In genomic region chr2:85602476-85603234, GRCh38 we compare ENCODE assay signal across 8 cellular contexts. TPM values are rescaled to one million over a fixed set of nuclear protein-coding genes. Genes with fewer than 3 reads are reported as not detected.
DNase-seq lines count a peak whose midpoint lies in the region; ATAC-seq and TF ChIP-seq lines count a peak whose summit lies in the region.

TSS of gene TMEM150A (minus strand) at chr2:85602698. CDS start at chr2:85601948, 750 bp downstream.

- no peaks in the 10 kb centered on the region; the same call in 1 of the 2 replicates for H3K4me1 ChIP-seq in OCI-LY3 (ENCODE audit: low read length)
- H3K4me1 ChIP-seq in mononuclear cell (ENCODE audit: insufficient read depth, low read length), result peaks cover 44% of the 10 kb centered on the region

- no peaks in the 10 kb centered on the region for H3K79me2 ChIP-seq in OCI-LY3 (ENCODE audit: low read length)

- peak; percentile 90 for ATAC-seq in GM19468 (IDR thresholded peaks at IDR 0.05; ENCODE audit: extremely low read depth, unreplicated experiment)

- no peaks in the 10 kb centered on the region for H4K20me1 ChIP-seq in OCI-LY3 (ENCODE audit: insufficient read depth, low read length)

- H3K9me3 ChIP-seq in OCI-LY3 (ENCODE audit: insufficient read depth, low read length) (no peaks in the 10 kb centered on the region), mononuclear cell (ENCODE audit: low read depth, low read length) (no peaks in the 10 kb centered on the region)

- H2AFZ ChIP-seq in OCI-LY3 (ENCODE audit: low read depth, low read length), result peak within 1 kb of the TSS; percentile 78; the same call in 1 of the 2 replicates

- H3K4me3 ChIP-seq in OCI-LY3 (ENCODE audit: low read length) (peak within 1 kb of the TSS; percentile 83), epithelial cell of esophagus (ENCODE audit: low read length) (peak within 1 kb of the TSS; percentile 73), mononuclear cell (ENCODE audit: low read length) (peak within 1 kb of the TSS; percentile 83)

- H3K27me3 ChIP-seq in OCI-LY3 (ENCODE audit: low read depth, low read length), result no peaks in the 10 kb centered on the region
- H3K27me3 ChIP-seq in mononuclear cell (ENCODE audit: insufficient read depth, low read length), result no peaks in the 10 kb centered on the region

- in situ Hi-C loops in Caki2 (cut with HindIII; ENCODE audit: low pct_unique_long_range_greater_than_20kb, low sequenced_read_pairs), result no loop called here

- peak within 1 kb of the TSS; percentile 93 for H3K4me2 ChIP-seq in OCI-LY3 (ENCODE audit: low read length)

- peaks cover 7% of the 10 kb centered on the region for H3K36me3 ChIP-seq in OCI-LY3 (replicated peaks; ENCODE audit: low read depth, low read length)

- DNase-seq in Caki2 (ENCODE audit: low read depth) (peak; percentile 89), HPDE6-E6E7 (ENCODE audit: extremely low spot score) (peak; percentile 85), activated T-cell treated with anti-CD3 and anti-CD28 coated beads for 24 hours (ENCODE audit: low read depth) (peak; percentile 83), epithelial cell of esophagus (ENCODE audit: low read depth) (peak; percentile 91)
- peak; percentile 67 to 73 for DNase-seq in stimulated activated CD8-positive, alpha-beta memory T cell treated with anti-CD3 and anti-CD28 coated beads, Interleukin-4, amount 100 ng/mL, for 1 hour (ENCODE audit: low read depth in 2 of 2, low spot score in 1 of 2)

- peak within 1 kb of the TSS; percentile 52 for H3K9ac ChIP-seq in OCI-LY3 (ENCODE audit: low read length)

- no peak within 1 kb of the TSS for H3K27ac ChIP-seq in OCI-LY3 (ENCODE audit: low read length)

- TF ChIP-seq CTCF in OCI-LY3 (IDR thresholded peaks at IDR 0.05; ENCODE audit: low read depth, low read length), result peak; percentile 17; the same call in 1 of the 2 replicates
- no peak for TF ChIP-seq CTCF in epithelial cell of esophagus (IDR thresholded peaks at IDR 0.05; ENCODE audit: insufficient read depth, low read depth, low read length, missing control alignments)

RNA-seq across cellular contexts. Expression of gene TMEM150A, which starts in this region (rescaled TPM):
- total RNA-seq in Caki2 (2014; rRNA removed; shearing (Covaris generic); ENCODE audit: low replicate concordance), result 3.9 and 8.2 TPM in 2 replicates
- 3.1 TPM for total RNA-seq in mononuclear cell
